Comparison of ENCODE assay signal across 1 cellular context in genomic region chr14:99941211-99941610, GRCh38.
TF ChIP-seq lines count a peak whose summit lies in the region.

No MANE protein-coding gene starts in this region.

TF ChIP-seq in HepG2, 621 proteins besides CTCF, POLR2A, EP300 and RAD21 (continued from another document):
- no peak for TF ChIP-seq ZBTB26 (CRISPR knock-in tag; IDR thresholded peaks at IDR 0.05; ENCODE audit: borderline replicate concordance)
- peak; percentile 71 for TF ChIP-seq ATF7 (IDR thresholded peaks at IDR 0.05)
- TF ChIP-seq ATF7 (CRISPR knock-in tag; IDR thresholded peaks at IDR 0.05) = no peak
